ENCODE assay signal across 8 cellular contexts in the genomic region with DNA sequence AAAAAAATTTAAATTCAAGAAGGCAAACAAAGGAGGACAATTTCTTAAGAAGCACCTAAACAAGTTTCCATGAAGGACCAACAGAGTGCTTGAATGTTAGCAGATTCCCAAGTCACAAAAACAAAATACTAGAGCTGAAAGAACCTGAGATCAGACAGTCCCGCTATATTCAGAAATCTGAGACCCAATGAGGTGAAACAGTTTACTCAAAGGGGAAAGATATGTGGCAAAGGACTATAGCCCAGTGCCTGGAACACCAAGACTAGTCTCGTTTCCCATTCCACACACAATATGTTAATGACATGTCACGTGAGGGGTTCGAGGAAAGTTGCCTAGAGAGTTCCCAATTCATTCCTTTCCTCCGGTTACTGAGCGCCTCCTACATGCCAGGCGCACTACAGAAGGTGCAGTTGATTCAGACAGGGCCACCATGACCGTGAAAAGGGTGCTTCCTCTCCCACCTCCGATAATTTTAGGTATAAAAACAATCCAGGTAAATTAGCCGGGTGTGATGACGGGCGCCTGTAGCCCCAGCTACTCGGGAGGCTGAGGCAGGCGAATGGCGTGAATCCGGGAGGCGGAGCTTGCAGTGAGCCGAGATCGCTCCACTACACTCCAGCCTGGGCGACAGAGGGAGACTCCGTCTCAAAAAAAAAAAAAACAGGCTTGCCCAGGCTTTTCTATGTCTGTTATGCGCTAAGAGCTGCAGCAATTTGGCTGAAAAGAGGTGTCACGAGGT. TPM values are rescaled to one million over a fixed set of nuclear protein-coding genes. Genes with fewer than 3 reads are reported as not detected.
A peak's percentile ranks its signal among the peaks of the same experiment; 100 is the strongest.
DNase-seq lines count a peak whose midpoint lies in the region; ATAC-seq, FAIRE-seq and TF ChIP-seq lines count a peak whose summit lies in the region.

No MANE protein-coding gene starts in this region.

- WGBS in GM23248 (ENCODE audit: low coverage in 1 of 2, low lambda C conversion rate in 2 of 2, missing lambda C conversion rate in 2 of 2), 2 experiments: 1 to 4% methylated on average over 20 to 23 of the region's 23 CpGs
- WGBS in thymus: 1% methylated on average over 23 of the region's 23 CpGs

- H3K27me3 ChIP-seq in DND-41 (ENCODE audit: insufficient read depth, low read length, poor library complexity): no peaks in the 10 kb centered on the region
- no peaks in the 10 kb centered on the region for H3K27me3 ChIP-seq in GM23248 (replicated peaks; ENCODE audit: insufficient read depth)
- no peaks in the 10 kb centered on the region for H3K27me3 ChIP-seq in neuron (ENCODE audit: insufficient read depth, low read length)
- H3K27me3 ChIP-seq in thymus (ENCODE audit: control insufficient read depth, insufficient read depth): no peaks in the 10 kb centered on the region

- H3K79me2 ChIP-seq in DND-41 (ENCODE audit: insufficient read depth, low read length): peaks cover 42% of the 10 kb centered on the region
- H3K79me2 ChIP-seq in GM23248 (ENCODE audit: insufficient read depth): peaks cover 46% of the 10 kb centered on the region

- H3K9me3 ChIP-seq in DND-41 (ENCODE audit: insufficient read depth, low read length, severe bottlenecking): no peaks in the 10 kb centered on the region
- H3K9me3 ChIP-seq in GM23248 (ENCODE audit: low read depth): no peaks in the 10 kb centered on the region
- no peaks in the 10 kb centered on the region for H3K9me3 ChIP-seq in neuron (ENCODE audit: low read length)
- H3K9me3 ChIP-seq in thymus (ENCODE audit: control insufficient read depth): no peaks in the 10 kb centered on the region

- H4K20me1 ChIP-seq in DND-41 (ENCODE audit: insufficient read depth, low read length) (no peaks in the 10 kb centered on the region), GM23248 (ENCODE audit: insufficient read depth) (no peaks in the 10 kb centered on the region)

- peak; percentile 65 for DNase-seq in DND-41
- DNase-seq in GM23248: peak; percentile 79
- peak; percentile 23 for DNase-seq in KG1 (lab: John Stamatoyannopoulos, UW)
- DNase-seq in RPMI8226: peak; percentile 48
- peak; percentile 17 for DNase-seq in activated gamma-delta T cell (lab: John Stamatoyannopoulos, UW)
- peak; percentile 5 to 47 for DNase-seq in frontal cortex (ENCODE audit: low spot score in 2 of 2)

- TF ChIP-seq CTCF in DND-41 (IDR thresholded peaks at IDR 0.05; ENCODE audit: borderline replicate concordance, extremely low read depth, low read length, poor library complexity, severe bottlenecking): peak; percentile 73

- peak; percentile 63 for ATAC-seq in DND-41 (ENCODE audit: insufficient read depth, low read depth)

- H3K4me1 ChIP-seq in DND-41 (ENCODE audit: insufficient read depth, low read length) (peaks cover 26% of the 10 kb centered on the region), GM23248 (ENCODE audit: insufficient read depth) (peaks cover 9% of the 10 kb centered on the region), neuron (ENCODE audit: insufficient read depth, low read length) (peaks cover 14% of the 10 kb centered on the region), thymus (ENCODE audit: control insufficient read depth, insufficient read depth, low read length) (no peaks in the 10 kb centered on the region)

- H3K4me3 ChIP-seq in DND-41 (ENCODE audit: low read depth in 1 of 2, low read length in 2 of 2) (peak overlapping the region; percentile 41 to 71), GM23248 (peak overlapping the region; percentile 93), neuron (ENCODE audit: low read length) (peak overlapping the region; percentile 88), thymus (ENCODE audit: low read length) (peak overlapping the region; percentile 72)

- in situ Hi-C loops in GM23248 (cut with MboI): no loop called here

- FAIRE-seq in frontal cortex (lab: Jason Lieb, UNC): no peak

- peak overlapping the region; percentile 72 for H3K4me2 ChIP-seq in DND-41 (ENCODE audit: insufficient read depth, low read length)
- H3K4me2 ChIP-seq in GM23248 (ENCODE audit: unreplicated experiment): peak overlapping the region; percentile 79

- H2AFZ ChIP-seq in DND-41 (ENCODE audit: low read depth, low read length) (peak overlapping the region; percentile 71), GM23248 (peak overlapping the region; percentile 94), neuron (ENCODE audit: low read depth, low read length) (peak overlapping the region; percentile 98)

- H3K36me3 ChIP-seq in DND-41 (ENCODE audit: insufficient read depth, low read length) (no peaks in the 10 kb centered on the region), GM23248 (ENCODE audit: low read depth) (no peaks in the 10 kb centered on the region), neuron (ENCODE audit: insufficient read depth, low read length) (no peaks in the 10 kb centered on the region), thymus (ENCODE audit: control insufficient read depth, insufficient read depth) (no peaks in the 10 kb centered on the region)

- peak overlapping the region; percentile 74 for H3K27ac ChIP-seq in DND-41 (ENCODE audit: low read length)
- H3K27ac ChIP-seq in GM23248: peak overlapping the region; percentile 69
- H3K27ac ChIP-seq in thymus (ENCODE audit: low read depth): peak overlapping the region; percentile 77

- peak overlapping the region; percentile 73 for H3K9ac ChIP-seq in DND-41 (ENCODE audit: low read depth, low read length)
- H3K9ac ChIP-seq in GM23248: peak overlapping the region; percentile 84

- no peaks in the 10 kb centered on the region for H3K9me2 ChIP-seq in GM23248 (ENCODE audit: insufficient read depth)

- 0 out of 2 replicates have a peak, but pooled peaks cover 2% of the 10 kb centered on the region for H3F3A ChIP-seq in GM23248 (ENCODE audit: insufficient read depth)

RNA-seq across cellular contexts. Expression of gene SRBD1, which starts 0.6 kb away (rescaled TPM):
- 13.0 and 19.2 TPM in 2 replicates for total RNA-seq in GM23248 (2014; rRNA removed; shearing (Covaris generic))
- polyA plus RNA-seq in GM23248 (2016; fragmentation: Nextera tagmentation; extraction: Ambion mirVana): 8.1 and 9.9 TPM in 2 replicates
- 69.3 TPM for total RNA-seq in frontal cortex
- polyA plus RNA-seq in thymus: 11.0 TPM

RNA-seq across cellular contexts. Expression of gene PRKCE, which starts 41.0 kb away (rescaled TPM):
- 5.9 and 15.7 TPM in 2 replicates for total RNA-seq in GM23248 (2014; rRNA removed; shearing (Covaris generic))
- polyA plus RNA-seq in GM23248 (2016; fragmentation: Nextera tagmentation; extraction: Ambion mirVana) (7.0 TPM in 2 replicates), thymus (3.3 TPM)
- total RNA-seq in frontal cortex: 62.8 TPM

Comparison
In these comparisons a context has a peak if more than half of its experiments do, and no peak if none do; other contexts are left out.
1. Peak in every context shown above with its lines: DNase-seq, ATAC-seq, H3K4me3 ChIP-seq and H3K27ac ChIP-seq.
2. DNase-seq: peak in every context shown above with its lines; median percentile 79 in GM23248; 65 in DND-41; 48 in RPMI8226; 26 in frontal cortex; 23 in KG1; 17 in activated gamma-delta T cell.